12 cellular contexts compared by ENCODE assay signal in the genomic region with DNA sequence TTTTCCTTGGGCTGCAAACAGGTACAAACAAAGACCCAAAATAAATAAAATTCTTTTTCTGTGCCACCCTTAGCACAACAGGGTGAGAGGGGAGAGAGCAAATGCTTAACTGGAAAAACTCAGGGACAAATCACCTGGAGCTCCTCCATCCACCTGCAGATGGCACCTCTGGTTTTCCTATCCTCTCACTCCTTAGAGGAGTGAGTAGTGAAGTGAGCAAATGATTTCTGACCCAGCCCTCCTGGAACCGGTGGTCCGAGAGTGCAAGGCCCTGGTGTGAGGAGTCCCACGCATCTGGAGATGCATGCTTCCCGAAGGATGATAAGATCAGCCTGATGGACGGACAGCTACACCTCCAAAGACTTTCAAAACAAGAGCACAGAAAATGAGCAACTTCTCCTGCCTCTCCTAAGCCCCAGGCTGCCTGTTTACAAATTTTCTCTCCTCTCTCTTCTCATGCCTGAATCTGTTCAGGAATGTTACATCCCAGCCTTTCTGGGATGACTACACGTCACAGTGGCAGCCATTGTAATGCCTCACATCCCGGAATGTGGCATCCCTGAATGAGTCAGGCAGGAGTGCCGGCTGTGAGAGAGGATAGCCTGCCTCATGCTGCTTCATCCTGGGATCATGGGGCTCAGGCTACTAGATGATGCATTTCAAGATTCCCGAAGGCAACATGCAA.
DNase-seq lines count a peak whose midpoint lies in the region; ATAC-seq and TF ChIP-seq lines count a peak whose summit lies in the region.
"Had no signal": no experiment of that assay in that cellular context is flagged by ENCODE, and none has a peak within 500 bp of the region (broad histone marks: within the 10 kb centered on the region; RNA-seq: fewer than 3 reads in every experiment).

No MANE protein-coding gene starts in this region.

- H3K4me3 ChIP-seq in AG10803 (ENCODE audit: low read length) = peak overlapping the region; percentile 23; the same call in 1 of the 2 replicates
- H3K4me3 ChIP-seq: GM12878 had no signal

- peak; percentile 23; the same call in 1 of the 2 replicates for TF ChIP-seq CTCF in AG10803 (conservative IDR thresholded peaks at IDR 0.05; ENCODE audit: low read length)
- peak; percentile 74 for TF ChIP-seq CTCF in chondrocyte (IDR thresholded peaks at IDR 0.05)

- peak overlapping the region; percentile 89 for H3K27ac Mint-ChIP-seq in chondrocyte (ENCODE audit: unreplicated experiment)

- no peaks in the 10 kb centered on the region for H3K27me3 Mint-ChIP-seq in chondrocyte (ENCODE audit: low read depth)

- no peaks in the 10 kb centered on the region for H3K9me3 Mint-ChIP-seq in chondrocyte (ENCODE audit: low read depth)

- no peaks in the 10 kb centered on the region for H3K36me3 Mint-ChIP-seq in chondrocyte (ENCODE audit: low read depth)

- peaks cover 55% of the 10 kb centered on the region for H3K4me1 Mint-ChIP-seq in chondrocyte (ENCODE audit: low read depth)

- DNase-seq in AG10803 (ENCODE audit: low read depth) (peak; percentile 96), LHCN-M2 (ENCODE audit: low read depth) (peak; percentile 97), chondrocyte (ENCODE audit: low spot score) (no peak), lung microvascular endothelial cell (ENCODE audit: low read depth in 2 of 2) (peak; percentile 75 to 95), retina (no peak)
- no peak for DNase-seq in stimulated activated CD4-positive, alpha-beta T cell treated with anti-CD3 and anti-CD28 coated beads, Interleukin-15, amount 100 ng/mL, for 24 hours
- DNase-seq: activated effector memory CD4-positive, alpha-beta T cell treated with Interleukin-2 at 50 U/mL for 16 hours; NCI-H1694; stimulated activated CD4-positive, alpha-beta T cell treated with anti-CD3 and anti-CD28 coated beads, Interleukin-12 subunit alpha, Interleukin-12 subunit beta, amount 100 ng/mL, for 4 hours had no signal

- ATAC-seq in GM21825 (IDR thresholded peaks at IDR 0.05; ENCODE audit: unreplicated experiment) (no peak), HG02885 (IDR thresholded peaks at IDR 0.05; ENCODE audit: poor library complexity, unreplicated experiment) (no peak)

- H3K4me3 Mint-ChIP-seq in chondrocyte (ENCODE audit: unreplicated experiment) = no peak overlapping the region

Comparison
In these comparisons a context has a peak if more than half of its experiments do, and no peak if none do; other contexts are left out.
1. DNase-seq: peak in AG10803 (single experiment), LHCN-M2 (single experiment) and lung microvascular endothelial cell (2 of 2); none in chondrocyte (single experiment), retina (single experiment) and stimulated activated CD4-positive, alpha-beta T cell treated with anti-CD3 and anti-CD28 coated beads, Interleukin-15, amount 100 ng/mL, for 24 hours (single experiment).